24 cellular contexts compared by ENCODE assay signal in the genomic region with DNA sequence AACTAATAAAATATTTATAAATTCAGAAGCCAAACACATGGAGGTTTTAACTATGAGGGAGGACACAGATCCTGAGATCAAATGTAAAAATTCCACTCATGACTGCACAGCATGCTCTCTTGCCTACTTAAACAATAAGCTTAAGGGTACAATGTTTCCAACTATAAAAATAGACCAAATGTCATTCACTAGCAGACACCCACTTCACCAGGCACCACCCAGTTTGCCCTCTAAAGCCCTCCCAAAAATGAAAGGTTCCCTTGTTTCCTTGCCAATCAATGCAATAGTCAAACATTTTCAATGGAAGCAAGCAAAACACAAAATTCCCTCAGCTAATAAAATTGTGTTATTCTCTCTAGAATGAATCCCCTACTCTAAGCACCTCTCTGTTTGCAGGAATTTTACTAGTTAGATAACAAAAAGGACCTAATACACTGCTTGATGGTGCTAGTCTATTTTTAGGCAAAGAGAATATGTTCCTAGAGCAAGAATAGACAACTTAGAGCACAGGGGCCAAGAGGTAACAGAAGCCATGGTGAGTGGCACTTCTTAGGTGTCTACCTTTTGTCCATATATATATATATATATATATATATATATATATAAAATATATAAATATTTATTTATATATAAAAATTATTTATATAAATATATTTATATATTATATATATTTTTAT.
"Had no signal": no experiment of that assay in that cellular context is flagged by ENCODE, and none has a peak within 500 bp of the region (broad histone marks: within the 10 kb centered on the region; RNA-seq: fewer than 3 reads in every experiment).

No MANE protein-coding gene starts in this region.

- ATAC-seq: activated CD4-positive, CD25-positive, alpha-beta regulatory T cell treated with anti-CD3 and anti-CD28 coated beads, Interleukin-2, amount 50 U/mL, for 24 hours; left lobe of liver; right lobe of liver; stimulated activated effector memory CD8-positive, alpha-beta T cell treated with anti-CD3 and anti-CD28 coated beads, Interleukin-12 subunit alpha, Interleukin-12 subunit beta, amount 100 ng/mL, for 72 hours had no signal

- H3K27me3 ChIP-seq: ascending aorta, esophagus muscularis mucosa, right lobe of liver, testis had no signal

- H3K4me3 ChIP-seq: ascending aorta, esophagus muscularis mucosa, right lobe of liver, smooth muscle cell, testis had no signal

- H3K4me1 Mint-ChIP-seq: activated naive CD4-positive, alpha-beta T cell treated with anti-CD3 and anti-CD28 coated beads, Interleukin-2, amount 50 U/mL, for 24 hours; nephron progenitor cell; stimulated activated effector memory CD8-positive, alpha-beta T cell treated with anti-CD3 and anti-CD28 coated beads, Interleukin-12 subunit alpha, Interleukin-12 subunit beta, amount 100 ng/mL, for 72 hours had no signal

- H3K4me3 Mint-ChIP-seq: activated naive CD4-positive, alpha-beta T cell treated with anti-CD3 and anti-CD28 coated beads, Interleukin-2, amount 50 U/mL, for 24 hours; activated T-cell treated with anti-CD3 and anti-CD28 coated beads, Interleukin-2, amount 50 U/mL, for 72 hours; dendritic cell treated with granulocyte-macrophage colony-stimulating factor and Interleukin-4, amounts not matched to agents 40 ng/mL and 50 ng/mL, for 4 days; nephron progenitor cell; stimulated activated effector memory CD8-positive, alpha-beta T cell treated with anti-CD3 and anti-CD28 coated beads, Interleukin-12 subunit alpha, Interleukin-12 subunit beta, amount 100 ng/mL, for 72 hours; T-helper 1 cell treated with Interleukin-12 subunit alpha and Interleukin-12 subunit beta and Interleukin-4 antibody, amounts not matched to agents 30 μg/mL and 1 μg/mL, for 36 hours; type B pancreatic cell had no signal

- H3K9me3 ChIP-seq: testis had no signal

- H3K27ac Mint-ChIP-seq: activated naive CD4-positive, alpha-beta T cell treated with anti-CD3 and anti-CD28 coated beads, Interleukin-2, amount 50 U/mL, for 24 hours; activated T-cell treated with anti-CD3 and anti-CD28 coated beads, Interleukin-2, amount 50 U/mL, for 72 hours; dendritic cell treated with granulocyte-macrophage colony-stimulating factor and Interleukin-4, amounts not matched to agents 40 ng/mL and 50 ng/mL, for 4 days; nephron progenitor cell; progenitor cell of endocrine pancreas; stimulated activated effector memory CD8-positive, alpha-beta T cell treated with anti-CD3 and anti-CD28 coated beads, Interleukin-12 subunit alpha, Interleukin-12 subunit beta, amount 100 ng/mL, for 72 hours; T-helper 1 cell treated with Interleukin-12 subunit alpha and Interleukin-12 subunit beta and Interleukin-4 antibody, amounts not matched to agents 30 μg/mL and 1 μg/mL, for 36 hours; type B pancreatic cell had no signal

- H3K4me2 ChIP-seq: smooth muscle cell had no signal

- H3K4me1 ChIP-seq: ascending aorta, right lobe of liver, testis had no signal

- H3K27ac ChIP-seq: ascending aorta, esophagus muscularis mucosa, right lobe of liver, testis had no signal

- H3K36me3 ChIP-seq: ascending aorta, esophagus muscularis mucosa, right lobe of liver had no signal

- H3K27me3 Mint-ChIP-seq: dendritic cell treated with granulocyte-macrophage colony-stimulating factor and Interleukin-4, amounts not matched to agents 40 ng/mL and 50 ng/mL, for 4 days; progenitor cell of endocrine pancreas; type B pancreatic cell had no signal

- DNase-seq: activated CD4-positive, alpha-beta T cell treated with anti-CD3 and anti-CD28 coated beads, Interleukin-2, amount 50 U/mL, for 4 hours; activated gamma-delta T cell; activated T-cell treated with anti-CD3 and anti-CD28 coated beads, Interleukin-2, amount 50 U/mL, for 72 hours; effector CD8-positive, alpha-beta T cell; hippocampal formation; islet precursor cell; mammary epithelial cell; midbrain; nephron progenitor cell; occipital lobe; right lobe of liver; stimulated activated CD4-positive, alpha-beta T cell treated with anti-CD3 and anti-CD28 coated beads, Interleukin-4, amount 100 ng/mL, for 24 hours; testis had no signal

- H3K36me3 Mint-ChIP-seq: stimulated activated effector memory CD8-positive, alpha-beta T cell treated with anti-CD3 and anti-CD28 coated beads, Interleukin-12 subunit alpha, Interleukin-12 subunit beta, amount 100 ng/mL, for 72 hours had no signal
